10 cellular contexts compared by ENCODE assay signal in the genomic region with DNA sequence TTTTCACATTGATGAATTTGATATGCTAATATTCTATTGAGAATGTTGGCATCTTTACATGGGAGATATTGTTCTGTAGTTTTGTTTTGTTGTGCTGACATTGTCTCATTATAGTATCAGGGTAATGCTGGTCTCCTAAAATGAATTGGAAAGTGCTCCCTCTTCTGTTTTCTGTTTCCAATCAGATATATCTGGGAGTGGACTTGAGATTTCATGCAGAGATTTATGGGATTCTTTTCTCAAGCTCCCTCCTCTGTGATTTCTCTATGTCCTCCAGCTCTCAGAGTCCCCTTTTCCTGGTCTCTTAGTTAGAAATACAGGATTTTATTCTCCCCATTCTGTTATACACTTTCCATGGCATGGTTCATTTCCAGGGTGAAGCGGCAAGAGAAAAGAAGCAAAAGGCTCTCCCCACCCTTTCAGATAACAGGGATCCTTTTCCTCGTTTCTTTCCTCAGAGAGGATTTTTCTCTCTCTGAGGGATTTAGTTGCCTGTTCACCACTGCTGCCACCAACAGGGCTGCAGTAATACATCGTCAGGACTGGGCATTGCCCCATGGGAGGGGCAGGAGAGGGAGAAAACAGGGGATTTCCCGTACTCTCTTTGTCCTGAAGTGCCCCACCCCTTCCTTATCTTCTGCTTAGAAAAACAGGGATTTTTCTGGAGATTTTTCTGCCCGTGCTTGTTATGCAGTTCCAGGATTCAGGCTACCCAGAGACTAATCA. TPM values are rescaled to one million over a fixed set of nuclear protein-coding genes. Genes with fewer than 3 reads are reported as not detected.
A peak's percentile ranks its signal among the peaks of the same experiment; 100 is the strongest.
DNase-seq lines count a peak whose midpoint lies in the region; ATAC-seq and TF ChIP-seq lines count a peak whose summit lies in the region.
"Had no signal": no experiment of that assay in that cellular context is flagged by ENCODE, and none has a peak within 500 bp of the region (broad histone marks: within the 10 kb centered on the region; RNA-seq: fewer than 3 reads in every experiment).

No MANE protein-coding gene starts in this region.

- H3K27ac ChIP-seq in brain microvascular endothelial cell (no peak overlapping the region), thoracic aorta (no peak overlapping the region)

- H3K36me3 ChIP-seq in brain microvascular endothelial cell (replicated peaks) (no peaks in the 10 kb centered on the region), thoracic aorta (no peaks in the 10 kb centered on the region)

- H3K9me3 ChIP-seq in thoracic aorta, result no peaks in the 10 kb centered on the region

- no peaks in the 10 kb centered on the region for H3K27me3 ChIP-seq in brain microvascular endothelial cell (replicated peaks)
- H3K27me3 ChIP-seq in thoracic aorta (replicated peaks; ENCODE audit: insufficient read depth), result no peaks in the 10 kb centered on the region

- peak; percentile 57 for TF ChIP-seq CTCF in brain microvascular endothelial cell (IDR thresholded peaks at IDR 0.05; ENCODE audit: low read depth, low read length, missing control alignments)
- TF ChIP-seq CTCF in thoracic aorta (IDR thresholded peaks at IDR 0.05), result peak; percentile 36

- in situ Hi-C loops in brain microvascular endothelial cell (cut with HindIII; ENCODE audit: low pct_ligation_motif_present, low sequenced_read_pairs), result no loop called here

- H3K4me3 ChIP-seq in brain microvascular endothelial cell (ENCODE audit: low read depth, low read length) (no peak overlapping the region), thoracic aorta (peak overlapping the region; percentile 31)

- peaks cover 6 to 18% of the 10 kb centered on the region in 2 donors for H3K4me1 ChIP-seq in thoracic aorta (ENCODE audit: control insufficient read depth in 1 of 2, low read depth in 2 of 2)

- DNase-seq in HuH-7 (ENCODE audit: low spot score) (peak; percentile 40), brain microvascular endothelial cell (peak; percentile 48), inferior parietal cortex (ENCODE audit: extremely low spot score) (peak; percentile 63), thoracic aorta (ENCODE audit: low spot score) (no peak), cerebellar nuclear complex (lab: John Stamatoyannopoulos, UW) (no peak), SKM-1 treated with dmso at 0.1 percent for 144 hours (lab: John Stamatoyannopoulos, UW; ENCODE audit: unreplicated experiment) (no peak)
- DNase-seq: activated B cell treated with CpG ODN at 0.5 μM for 24 hours; naive thymus-derived CD4-positive, alpha-beta T cell had no signal

- ATAC-seq in thoracic aorta (ENCODE audit: insufficient number of reproducible peaks, low FRiP score, low read depth) (no peak), HG03175 (IDR thresholded peaks at IDR 0.05; ENCODE audit: unreplicated experiment) (no peak), HG02938 (IDR thresholded peaks at IDR 0.05; ENCODE audit: unreplicated experiment) (no peak)
- ATAC-seq: naive thymus-derived CD4-positive, alpha-beta T cell had no signal

RNA-seq across cellular contexts. Expression of a gene that starts 59.3 kb away (rescaled TPM):
- total RNA-seq in thoracic aorta, result not detected
- total RNA-seq: activated B cell treated with CpG ODN at 0.5 μM for 24 hours; naive thymus-derived CD4-positive, alpha-beta T cell had no signal

Comparison
In these comparisons a context has a peak if more than half of its experiments do, and no peak if none do; other contexts are left out.
1. DNase-seq: peak in HuH-7 (single experiment), brain microvascular endothelial cell (single experiment) and inferior parietal cortex (single experiment); none in thoracic aorta (single experiment), cerebellar nuclear complex (0 of 2) and SKM-1 treated with dmso at 0.1 percent for 144 hours (single experiment).